In genomic region chr15:89845305-89845893, GRCh38 we compare ENCODE assay signal across 9 cellular contexts. TPM values are rescaled to one million over a fixed set of nuclear protein-coding genes. Genes with fewer than 3 reads are reported as not detected.
DNase-seq lines count a peak whose midpoint lies in the region; ATAC-seq and TF ChIP-seq lines count a peak whose summit lies in the region.
"Had no signal": no experiment of that assay in that cellular context is flagged by ENCODE, and none has a peak within 500 bp of the region (broad histone marks: within the 10 kb centered on the region; RNA-seq: fewer than 3 reads in every experiment).

No MANE protein-coding gene starts in this region.

- peak; percentile 92 for DNase-seq in ELR (ENCODE audit: low read depth)
- DNase-seq in RWPE1 (ENCODE audit: low spot score): peak; percentile 86
- DNase-seq in fibroblast of mammary gland (ENCODE audit: low read depth): peak; percentile 91
- DNase-seq in renal cortical epithelial cell (ENCODE audit: low read depth): peak; percentile 92
- no peak for DNase-seq in GM13977 (ENCODE audit: low spot score)
- no peak for DNase-seq in HuH-7.5 (ENCODE audit: low spot score)
- DNase-seq in DMS79 (lab: John Stamatoyannopoulos, UW): no peak
- DNase-seq: Kasumi-1 had no signal

- POLR2A ChIA-PET in RWPE1 (lab: Yijun Ruan, JAX; ENCODE audit: low non-redundant PET): no interaction called here

- no peak overlapping the region for H3K4me3 ChIP-seq in fibroblast of mammary gland (ENCODE audit: control insufficient read depth, low read depth, low read length)

- TF ChIP-seq CTCF in RWPE1 (conservative IDR thresholded peaks at IDR 0.05; ENCODE audit: low read depth): no peak
- TF ChIP-seq CTCF in fibroblast of mammary gland (conservative IDR thresholded peaks at IDR 0.05; ENCODE audit: control insufficient read depth, insufficient read depth, low read depth, low read length): no peak
- no peak for TF ChIP-seq CTCF in GM13977 (IDR thresholded peaks at IDR 0.05; ENCODE audit: extremely low read depth, insufficient read depth, missing control alignments)

- CTCF ChIA-PET in RWPE1 (lab: Yijun Ruan, JAX): interaction anchor here (0.6 to 1.1 kb wide), 3 partner anchors 84 to 621 kb away, joined by 3 to 7 read pairs (median 4); no protein-coding TSS in a partner anchor

- in situ Hi-C loops in GM13977 (cut with MboI; ENCODE audit: low pct_unique_long_range_greater_than_20kb, low sequenced_read_pairs, unreplicated experiment): no loop called here

- ATAC-seq in activated CD4-positive, CD25-positive, alpha-beta regulatory T cell treated with anti-CD3 and anti-CD28 coated beads, Interleukin-2, amount 50 U/mL, for 24 hours: no peak

- H3K27ac ChIP-seq in RWPE1: peak overlapping the region; percentile 78

RNA-seq across cellular contexts. Expression of gene ANPEP, which starts 30.7 kb away (rescaled TPM):
- 34.7 and 80.6 TPM in 2 replicates for total RNA-seq in renal cortical epithelial cell

RNA-seq across cellular contexts. Expression of gene AP3S2, which starts 48.4 kb away (rescaled TPM):
- 64.9 and 74.4 TPM in 2 replicates for total RNA-seq in renal cortical epithelial cell

Comparison
In these comparisons a context has a peak if more than half of its experiments do, and no peak if none do; other contexts are left out.
1. DNase-seq: peak in ELR (single experiment), RWPE1 (single experiment), fibroblast of mammary gland (single experiment) and renal cortical epithelial cell (single experiment); none in GM13977 (single experiment), HuH-7.5 (single experiment) and DMS79 (single experiment).